Comparison of ENCODE assay signal across 13 cellular contexts in the genomic region with DNA sequence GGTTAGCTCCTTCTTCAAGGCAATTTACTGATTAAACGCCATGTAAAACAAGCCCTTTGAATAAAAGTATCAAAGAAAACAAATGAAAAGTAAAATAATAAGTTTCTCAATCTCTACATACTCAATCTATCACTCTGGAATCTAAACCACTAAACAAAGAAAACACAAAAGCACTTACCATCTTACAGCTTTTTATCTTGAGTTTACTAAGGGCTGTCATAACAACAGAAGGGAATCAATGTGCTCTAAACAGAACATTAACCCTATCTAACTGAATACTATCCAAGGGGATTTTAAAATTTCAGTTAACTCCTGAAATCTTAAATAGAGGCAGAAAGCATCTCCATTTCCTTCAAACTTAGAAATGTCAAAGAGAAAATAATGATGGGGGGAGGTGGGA. TPM values are rescaled to one million over a fixed set of nuclear protein-coding genes. Genes with fewer than 3 reads are reported as not detected.
A peak's percentile ranks its signal among the peaks of the same experiment; 100 is the strongest.
DNase-seq lines count a peak whose midpoint lies in the region; ATAC-seq and TF ChIP-seq lines count a peak whose summit lies in the region.
"Had no signal": no experiment of that assay in that cellular context is flagged by ENCODE, and none has a peak within 500 bp of the region (broad histone marks: within the 10 kb centered on the region; RNA-seq: fewer than 3 reads in every experiment).

No MANE protein-coding gene starts in this region.

- H3K36me3 ChIP-seq in Loucy (ENCODE audit: insufficient read depth, low read length) (no peaks in the 10 kb centered on the region), neural cell (ENCODE audit: insufficient read depth, low read length) (no peaks in the 10 kb centered on the region)

- peaks cover 64% of the 10 kb centered on the region for H4K20me1 ChIP-seq in Loucy (ENCODE audit: insufficient read depth, low read length, poor library complexity, severe bottlenecking)
- no peaks in the 10 kb centered on the region for H4K20me1 ChIP-seq in neural cell (ENCODE audit: insufficient read depth)

- no peaks in the 10 kb centered on the region for H3K27me3 ChIP-seq in Loucy (ENCODE audit: insufficient read depth, low read length, poor library complexity, severe bottlenecking)
- H3K27me3 ChIP-seq in neural cell (ENCODE audit: insufficient read depth, low read depth, low read length), result no peaks in the 10 kb centered on the region

- intact Hi-C loops in activated CD4-positive, alpha-beta T cell treated with anti-CD3 and anti-CD28 coated beads, Interleukin-2, amount 10 ng/mL, durations not matched to agents 24 days and 14 days (cut with micrococcal nuclease), result loop anchor here (10.0 kb wide), 1 partner anchor 817 kb away; no protein-coding TSS in a partner anchor

- ATAC-seq in GM21786 (IDR thresholded peaks at IDR 0.05; ENCODE audit: unreplicated experiment), result no peak
- ATAC-seq: effector memory CD8-positive, alpha-beta T cell had no signal

- H3K9me2 ChIP-seq in Loucy (replicated peaks; ENCODE audit: low read depth, low read length), result no peaks in the 10 kb centered on the region
- H3K9me2 ChIP-seq in neural cell (ENCODE audit: insufficient read depth, low read length), result no peaks in the 10 kb centered on the region

- H3K4me3 Mint-ChIP-seq in activated CD4-positive, alpha-beta T cell treated with anti-CD3 and anti-CD28 coated beads, Interleukin-2, amount 10 ng/mL, durations not matched to agents 24 days and 14 days, result peak overlapping the region; percentile 36

- peaks cover 93% of the 10 kb centered on the region for H3K79me2 ChIP-seq in Loucy (ENCODE audit: insufficient read depth, low read length)
- H3K79me2 ChIP-seq in neural cell (replicated peaks; ENCODE audit: insufficient read depth, low read length), result peaks cover 72% of the 10 kb centered on the region

- no peak for TF ChIP-seq CTCF in Loucy (conservative IDR thresholded peaks at IDR 0.05; ENCODE audit: low read length)
- TF ChIP-seq CTCF in cardiac fibroblast (IDR thresholded peaks at IDR 0.05; ENCODE audit: low read depth, low read length), result no peak
- TF ChIP-seq CTCF in neural cell (IDR thresholded peaks at IDR 0.05; ENCODE audit: poor library complexity, severe bottlenecking), result no peak

- H3K27ac Mint-ChIP-seq in activated CD4-positive, alpha-beta T cell treated with anti-CD3 and anti-CD28 coated beads, Interleukin-2, amount 10 ng/mL, durations not matched to agents 24 days and 14 days, result peak overlapping the region; percentile 14
- H3K27ac Mint-ChIP-seq: naive B cell had no signal

- H3K9me3 ChIP-seq in Loucy (ENCODE audit: insufficient read depth, low read depth, low read length), result no peaks in the 10 kb centered on the region
- no peaks in the 10 kb centered on the region for H3K9me3 ChIP-seq in neural cell (ENCODE audit: low read length)

- no peaks in the 10 kb centered on the region for H3K27me3 Mint-ChIP-seq in activated CD4-positive, alpha-beta T cell treated with anti-CD3 and anti-CD28 coated beads, Interleukin-2, amount 10 ng/mL, durations not matched to agents 24 days and 14 days
- H3K27me3 Mint-ChIP-seq: effector memory CD8-positive, alpha-beta T cell; naive B cell had no signal

- no peaks in the 10 kb centered on the region for H3K9me3 Mint-ChIP-seq in activated CD4-positive, alpha-beta T cell treated with anti-CD3 and anti-CD28 coated beads, Interleukin-2, amount 10 ng/mL, durations not matched to agents 24 days and 14 days
- H3K9me3 Mint-ChIP-seq: effector memory CD8-positive, alpha-beta T cell; naive B cell had no signal

- H2AFZ ChIP-seq in Loucy (ENCODE audit: low read length) (no peak overlapping the region), neural cell (ENCODE audit: low read depth, low read length) (no peak overlapping the region)

- H3K4me2 ChIP-seq in Loucy (ENCODE audit: low read depth, low read length, poor library complexity, severe bottlenecking), result peak overlapping the region; percentile 83
- peak overlapping the region; percentile 83 for H3K4me2 ChIP-seq in neural cell (ENCODE audit: low read length)

- DNase-seq in activated CD4-positive, alpha-beta T cell treated with anti-CD3 and anti-CD28 coated beads, Interleukin-2, amount 10 ng/mL, durations not matched to agents 24 days and 14 days, result no peak
- no peak for DNase-seq in activated CD4-positive, alpha-beta T cell treated with anti-CD3 and anti-CD28 coated beads for 1 hour
- DNase-seq in cardiac fibroblast (ENCODE audit: low read depth in 2 of 2) (peak; percentile 30 to 50), glomerular visceral epithelial cell (ENCODE audit: extremely low spot score) (no peak)
- DNase-seq in stimulated activated CD4-positive, alpha-beta T cell treated with anti-CD3 and anti-CD28 coated beads, Interleukin-15, amount 100 ng/mL, for 24 hours, result no peak
- DNase-seq: activated gamma-delta T cell; effector memory CD8-positive, alpha-beta T cell; naive B cell; NCI-H1048; T1000 had no signal

- H3K4me3 ChIP-seq in Loucy (ENCODE audit: low read length, poor library complexity, severe bottlenecking) (peak overlapping the region; percentile 83), cardiac fibroblast (replicated peaks in 1 of 2; ENCODE audit: low read depth in 2 of 2, low read length in 2 of 2) (no peak overlapping the region), neural cell (ENCODE audit: low read length) (peak overlapping the region; percentile 86)

- H3K4me1 ChIP-seq in Loucy (ENCODE audit: insufficient read depth, low read length, poor library complexity, severe bottlenecking), result peaks cover 54% of the 10 kb centered on the region

- peaks cover 30% of the 10 kb centered on the region for H3K4me1 Mint-ChIP-seq in activated CD4-positive, alpha-beta T cell treated with anti-CD3 and anti-CD28 coated beads, Interleukin-2, amount 10 ng/mL, durations not matched to agents 24 days and 14 days

- H3K9ac ChIP-seq in Loucy (ENCODE audit: low read depth, low read length, poor library complexity, severe bottlenecking) (peak overlapping the region; percentile 97), neural cell (ENCODE audit: low read length) (peak overlapping the region; percentile 92)

- peaks cover 14% of the 10 kb centered on the region for H3K36me3 Mint-ChIP-seq in activated CD4-positive, alpha-beta T cell treated with anti-CD3 and anti-CD28 coated beads, Interleukin-2, amount 10 ng/mL, durations not matched to agents 24 days and 14 days (ENCODE audit: low read depth)
- H3K36me3 Mint-ChIP-seq: naive B cell had no signal

- H3F3A ChIP-seq in Loucy (ENCODE audit: low read depth) (peaks cover 4% of the 10 kb centered on the region; the same call in 1 of the 2 replicates), neural cell (ENCODE audit: insufficient read depth, low read length, poor library complexity, severe bottlenecking) (no peaks in the 10 kb centered on the region)

- no peak for TF ChIP-seq RAD21 in neural cell (conservative IDR thresholded peaks at IDR 0.05)

- TF ChIP-seq EP300 in neural cell (conservative IDR thresholded peaks at IDR 0.05; ENCODE audit: poor library complexity, severe bottlenecking), result no peak

- H3K27ac ChIP-seq in neural cell (ENCODE audit: low read length), result peak overlapping the region; percentile 35

TF ChIP-seq in neural cell, 6 proteins besides CTCF, POLR2A, EP300 and RAD21:
- TF ChIP-seq EZH2 (IDR thresholded peaks at IDR 0.05; ENCODE audit: borderline replicate concordance, insufficient read depth, low read length, poor library complexity, severe bottlenecking), result no peak
- TF ChIP-seq, protein P1, sequence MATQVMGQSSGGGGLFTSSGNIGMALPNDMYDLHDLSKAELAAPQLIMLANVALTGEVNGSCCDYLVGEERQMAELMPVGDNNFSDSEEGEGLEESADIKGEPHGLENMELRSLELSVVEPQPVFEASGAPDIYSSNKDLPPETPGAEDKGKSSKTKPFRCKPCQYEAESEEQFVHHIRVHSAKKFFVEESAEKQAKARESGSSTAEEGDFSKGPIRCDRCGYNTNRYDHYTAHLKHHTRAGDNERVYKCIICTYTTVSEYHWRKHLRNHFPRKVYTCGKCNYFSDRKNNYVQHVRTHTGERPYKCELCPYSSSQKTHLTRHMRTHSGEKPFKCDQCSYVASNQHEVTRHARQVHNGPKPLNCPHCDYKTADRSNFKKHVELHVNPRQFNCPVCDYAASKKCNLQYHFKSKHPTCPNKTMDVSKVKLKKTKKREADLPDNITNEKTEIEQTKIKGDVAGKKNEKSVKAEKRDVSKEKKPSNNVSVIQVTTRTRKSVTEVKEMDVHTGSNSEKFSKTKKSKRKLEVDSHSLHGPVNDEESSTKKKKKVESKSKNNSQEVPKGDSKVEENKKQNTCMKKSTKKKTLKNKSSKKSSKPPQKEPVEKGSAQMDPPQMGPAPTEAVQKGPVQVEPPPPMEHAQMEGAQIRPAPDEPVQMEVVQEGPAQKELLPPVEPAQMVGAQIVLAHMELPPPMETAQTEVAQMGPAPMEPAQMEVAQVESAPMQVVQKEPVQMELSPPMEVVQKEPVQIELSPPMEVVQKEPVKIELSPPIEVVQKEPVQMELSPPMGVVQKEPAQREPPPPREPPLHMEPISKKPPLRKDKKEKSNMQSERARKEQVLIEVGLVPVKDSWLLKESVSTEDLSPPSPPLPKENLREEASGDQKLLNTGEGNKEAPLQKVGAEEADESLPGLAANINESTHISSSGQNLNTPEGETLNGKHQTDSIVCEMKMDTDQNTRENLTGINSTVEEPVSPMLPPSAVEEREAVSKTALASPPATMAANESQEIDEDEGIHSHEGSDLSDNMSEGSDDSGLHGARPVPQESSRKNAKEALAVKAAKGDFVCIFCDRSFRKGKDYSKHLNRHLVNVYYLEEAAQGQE (IDR thresholded peaks at IDR 0.05; ENCODE audit: borderline replicate concordance), result no peak
- no peak for TF ChIP-seq MXI1 (conservative IDR thresholded peaks at IDR 0.05; ENCODE audit: poor library complexity, severe bottlenecking)
- no peak for TF ChIP-seq TAF1 (IDR thresholded peaks at IDR 0.05; ENCODE audit: low read depth)
- no peak for TF ChIP-seq SMC3 (conservative IDR thresholded peaks at IDR 0.05; ENCODE audit: poor library complexity)
- TF ChIP-seq POLR2AphosphoS5 (IDR thresholded peaks at IDR 0.05), result no peak

RNA-seq across cellular contexts. Expression of a gene that starts 3.4 kb away (rescaled TPM):
- 60.5 and 62.2 TPM in 2 replicates for total RNA-seq in activated CD4-positive, alpha-beta T cell treated with anti-CD3 and anti-CD28 coated beads, Interleukin-2, amount 10 ng/mL, durations not matched to agents 24 days and 14 days
- polyA plus RNA-seq in neural cell, result 236 and 336 TPM in 2 replicates
- polyA minus RNA-seq in neural cell, result 158 and 183 TPM in 2 replicates

RNA-seq across cellular contexts. Expression of a gene that starts 4.0 kb away (rescaled TPM):
- 29.7 and 32.6 TPM in 2 replicates for total RNA-seq in activated CD4-positive, alpha-beta T cell treated with anti-CD3 and anti-CD28 coated beads, Interleukin-2, amount 10 ng/mL, durations not matched to agents 24 days and 14 days
- 0.16 and 0.22 TPM in 2 replicates for polyA plus RNA-seq in neural cell
- polyA minus RNA-seq in neural cell, result 0.81 and 138 TPM in 2 replicates

RNA-seq across cellular contexts. Expression of a gene that starts 44.9 kb away (rescaled TPM):
- 26.5 and 29.3 TPM in 2 replicates for total RNA-seq in activated CD4-positive, alpha-beta T cell treated with anti-CD3 and anti-CD28 coated beads, Interleukin-2, amount 10 ng/mL, durations not matched to agents 24 days and 14 days
- 65.2 and 79.7 TPM in 2 replicates for polyA plus RNA-seq in neural cell
- 94.2 and 97.0 TPM in 2 replicates for polyA minus RNA-seq in neural cell

RNA-seq across cellular contexts. Expression of a gene that starts 58.2 kb away (rescaled TPM):
- 23.9 and 25.2 TPM in 2 replicates for total RNA-seq in activated CD4-positive, alpha-beta T cell treated with anti-CD3 and anti-CD28 coated beads, Interleukin-2, amount 10 ng/mL, durations not matched to agents 24 days and 14 days
- 16.5 and 24.0 TPM in 2 replicates for polyA plus RNA-seq in neural cell
- 44.3 and 55.5 TPM in 2 replicates for polyA minus RNA-seq in neural cell

Comparison
In these comparisons a context has a peak if more than half of its experiments do, and no peak if none do; other contexts are left out.
1. DNase-seq: peak in cardiac fibroblast (2 of 2); none in activated CD4-positive, alpha-beta T cell treated with anti-CD3 and anti-CD28 coated beads, Interleukin-2, amount 10 ng/mL, durations not matched to agents 24 days and 14 days (single experiment), activated CD4-positive, alpha-beta T cell treated with anti-CD3 and anti-CD28 coated beads for 1 hour (single experiment), glomerular visceral epithelial cell (single experiment) and stimulated activated CD4-positive, alpha-beta T cell treated with anti-CD3 and anti-CD28 coated beads, Interleukin-15, amount 100 ng/mL, for 24 hours (single experiment).
2. H3K4me3 ChIP-seq: peak in Loucy (single experiment) and neural cell (single experiment); none in cardiac fibroblast (0 of 2).